Comparison of ENCODE assay signal across 1 cellular context in the genomic region with DNA sequence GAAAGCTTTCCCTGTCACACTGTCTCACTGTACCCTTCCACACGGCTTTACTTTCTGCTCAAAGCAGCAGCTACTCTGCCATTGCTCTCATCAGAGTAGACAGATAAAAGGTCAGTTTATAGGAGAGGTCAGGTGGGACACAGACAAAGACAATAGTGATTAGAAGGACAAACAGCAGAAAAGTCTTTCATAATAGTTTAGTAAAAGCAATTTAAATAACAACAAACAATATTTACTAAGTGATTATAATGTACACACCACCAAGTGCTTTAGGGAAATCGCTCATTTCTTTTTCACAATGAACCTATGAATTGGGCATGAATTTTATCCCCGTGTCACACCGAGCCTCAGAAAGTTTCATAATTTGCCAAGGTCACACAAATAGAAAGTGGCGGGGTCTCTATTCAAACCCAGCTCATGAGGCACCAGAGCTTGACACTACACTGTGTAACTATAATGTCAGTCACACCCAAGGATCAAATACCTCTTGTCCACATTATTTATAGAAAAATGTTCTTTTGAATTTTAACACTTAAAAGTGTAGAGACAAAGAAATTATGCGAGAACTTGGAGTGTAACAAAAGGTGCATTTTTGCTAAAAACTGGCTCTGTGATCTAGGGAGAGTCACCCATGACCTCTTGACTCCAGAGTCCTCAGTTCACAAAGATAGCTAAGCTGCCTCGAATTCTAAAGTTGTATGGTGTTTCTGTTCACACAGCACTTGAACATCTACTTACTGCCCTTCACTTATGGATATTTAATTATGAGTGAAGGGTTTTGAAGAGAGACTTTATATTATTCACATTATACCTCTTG.
A peak's percentile ranks its signal among the peaks of the same experiment; 100 is the strongest.
TF ChIP-seq lines count a peak whose summit lies in the region.

No MANE protein-coding gene starts in this region.

TF ChIP-seq in HepG2, 621 proteins besides CTCF, POLR2A, EP300 and RAD21 (continued from another document):
- TF ChIP-seq, protein P1, sequence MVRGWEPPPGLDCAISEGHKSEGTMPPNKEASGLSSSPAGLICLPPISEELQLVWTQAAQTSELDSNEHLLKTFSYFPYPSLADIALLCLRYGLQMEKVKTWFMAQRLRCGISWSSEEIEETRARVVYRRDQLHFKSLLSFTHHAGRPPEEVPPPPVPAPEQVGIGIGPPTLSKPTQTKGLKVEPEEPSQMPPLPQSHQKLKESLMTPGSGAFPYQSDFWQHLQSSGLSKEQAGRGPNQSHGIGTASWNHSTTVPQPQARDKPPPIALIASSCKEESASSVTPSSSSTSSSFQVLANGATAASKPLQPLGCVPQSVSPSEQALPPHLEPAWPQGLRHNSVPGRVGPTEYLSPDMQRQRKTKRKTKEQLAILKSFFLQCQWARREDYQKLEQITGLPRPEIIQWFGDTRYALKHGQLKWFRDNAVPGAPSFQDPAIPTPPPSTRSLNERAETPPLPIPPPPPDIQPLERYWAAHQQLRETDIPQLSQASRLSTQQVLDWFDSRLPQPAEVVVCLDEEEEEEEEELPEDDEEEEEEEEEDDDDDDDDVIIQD (CRISPR knock-in tag; IDR thresholded peaks at IDR 0.05; ENCODE audit: low read depth), result no peak
- peak; percentile 4; the same call in 1 of the 2 replicates for TF ChIP-seq RARA (CRISPR knock-in tag; IDR thresholded peaks at IDR 0.05)
- TF ChIP-seq GATAD2A (CRISPR knock-in tag; IDR thresholded peaks at IDR 0.05), result peak; percentile 44; the same call in 1 of the 2 replicates
- TF ChIP-seq ASH2L (IDR thresholded peaks at IDR 0.05; ENCODE audit: insufficient read length, low read depth, low read length), result peak; percentile 64
- TF ChIP-seq ZNF557 (CRISPR knock-in tag; IDR thresholded peaks at IDR 0.05), result no peak
- TF ChIP-seq, protein P2, sequence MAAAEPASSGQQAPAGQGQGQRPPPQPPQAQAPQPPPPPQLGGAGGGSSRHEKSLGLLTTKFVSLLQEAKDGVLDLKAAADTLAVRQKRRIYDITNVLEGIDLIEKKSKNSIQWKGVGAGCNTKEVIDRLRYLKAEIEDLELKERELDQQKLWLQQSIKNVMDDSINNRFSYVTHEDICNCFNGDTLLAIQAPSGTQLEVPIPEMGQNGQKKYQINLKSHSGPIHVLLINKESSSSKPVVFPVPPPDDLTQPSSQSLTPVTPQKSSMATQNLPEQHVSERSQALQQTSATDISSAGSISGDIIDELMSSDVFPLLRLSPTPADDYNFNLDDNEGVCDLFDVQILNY (CRISPR knock-in tag; conservative IDR thresholded peaks at IDR 0.05), result no peak
- 0 out of 2 replicates have a peak, but pooled peaks have one; percentile 38 for TF ChIP-seq TBX2 (CRISPR knock-in tag; IDR thresholded peaks at IDR 0.05; ENCODE audit: borderline replicate concordance)
- TF ChIP-seq SCMH1 (CRISPR knock-in tag; IDR thresholded peaks at IDR 0.05; ENCODE audit: borderline replicate concordance), result no peak
- TF ChIP-seq SOX6 (IDR thresholded peaks at IDR 0.05), result no peak
- TF ChIP-seq SOX6 (CRISPR knock-in tag; IDR thresholded peaks at IDR 0.05), result peak; percentile 90
- TF ChIP-seq NR2F6 (IDR thresholded peaks at IDR 0.05), result peak; percentile 80
- TF ChIP-seq NR2F6 (CRISPR knock-in tag; IDR thresholded peaks at IDR 0.05), result peak; percentile 59
- TF ChIP-seq, protein P3, sequence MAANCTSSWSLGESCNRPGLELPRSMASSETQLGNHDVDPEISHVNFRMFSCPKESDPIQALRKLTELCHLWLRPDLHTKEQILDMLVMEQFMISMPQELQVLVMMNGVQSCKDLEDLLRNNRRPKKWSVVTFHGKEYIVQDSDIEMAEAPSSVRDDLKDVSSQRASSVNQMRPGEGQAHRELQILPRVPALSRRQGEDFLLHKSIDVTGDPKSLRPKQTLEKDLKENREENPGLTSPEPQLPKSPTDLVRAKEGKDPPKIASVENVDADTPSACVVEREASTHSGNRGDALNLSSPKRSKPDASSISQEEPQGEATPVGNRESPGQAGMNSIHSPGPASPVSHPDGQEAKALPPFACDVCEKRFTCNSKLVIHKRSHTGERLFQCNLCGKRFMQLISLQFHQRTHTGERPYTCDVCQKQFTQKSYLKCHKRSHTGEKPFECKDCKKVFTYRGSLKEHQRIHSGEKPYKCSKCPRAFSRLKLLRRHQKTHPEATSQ (CRISPR knock-in tag; IDR thresholded peaks at IDR 0.05; ENCODE audit: borderline replicate concordance), result peak; percentile 59; the same call in 1 of the 2 replicates
- TF ChIP-seq ZNF350 (CRISPR knock-in tag; IDR thresholded peaks at IDR 0.05; ENCODE audit: borderline replicate concordance, low read depth), result no peak
- TF ChIP-seq FOXP1 (IDR thresholded peaks at IDR 0.05), result no peak
- peak; percentile 59; the same call in 1 of the 2 replicates for TF ChIP-seq FOXP1 (CRISPR knock-in tag; IDR thresholded peaks at IDR 0.05)
- TF ChIP-seq, protein P4, sequence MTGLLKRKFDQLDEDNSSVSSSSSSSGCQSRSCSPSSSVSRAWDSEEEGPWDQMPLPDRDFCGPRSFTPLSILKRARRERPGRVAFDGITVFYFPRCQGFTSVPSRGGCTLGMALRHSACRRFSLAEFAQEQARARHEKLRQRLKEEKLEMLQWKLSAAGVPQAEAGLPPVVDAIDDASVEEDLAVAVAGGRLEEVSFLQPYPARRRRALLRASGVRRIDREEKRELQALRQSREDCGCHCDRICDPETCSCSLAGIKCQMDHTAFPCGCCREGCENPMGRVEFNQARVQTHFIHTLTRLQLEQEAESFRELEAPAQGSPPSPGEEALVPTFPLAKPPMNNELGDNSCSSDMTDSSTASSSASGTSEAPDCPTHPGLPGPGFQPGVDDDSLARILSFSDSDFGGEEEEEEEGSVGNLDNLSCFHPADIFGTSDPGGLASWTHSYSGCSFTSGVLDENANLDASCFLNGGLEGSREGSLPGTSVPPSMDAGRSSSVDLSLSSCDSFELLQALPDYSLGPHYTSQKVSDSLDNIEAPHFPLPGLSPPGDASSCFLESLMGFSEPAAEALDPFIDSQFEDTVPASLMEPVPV (CRISPR knock-in tag; IDR thresholded peaks at IDR 0.05), result 0 out of 2 replicates have a peak, but pooled peaks have one; percentile 22
- no peak for TF ChIP-seq MAZ (IDR thresholded peaks at IDR 0.05; ENCODE audit: borderline replicate concordance, low read depth, low read length)
- no peak for TF ChIP-seq MAZ (CRISPR knock-in tag; IDR thresholded peaks at IDR 0.05; ENCODE audit: low read depth)
- 0 out of 2 replicates have a peak, but pooled peaks have one; percentile 27 for TF ChIP-seq POGZ (CRISPR knock-in tag; IDR thresholded peaks at IDR 0.05)
- peak; percentile 55; the same call in 1 of the 2 replicates for TF ChIP-seq CHD4 (IDR thresholded peaks at IDR 0.05; ENCODE audit: borderline replicate concordance, low read length)
- peak; percentile 56; the same call in 1 of the 2 replicates for TF ChIP-seq NCOR1 (IDR thresholded peaks at IDR 0.05; ENCODE audit: borderline replicate concordance, low read length)
- TF ChIP-seq, protein P5, sequence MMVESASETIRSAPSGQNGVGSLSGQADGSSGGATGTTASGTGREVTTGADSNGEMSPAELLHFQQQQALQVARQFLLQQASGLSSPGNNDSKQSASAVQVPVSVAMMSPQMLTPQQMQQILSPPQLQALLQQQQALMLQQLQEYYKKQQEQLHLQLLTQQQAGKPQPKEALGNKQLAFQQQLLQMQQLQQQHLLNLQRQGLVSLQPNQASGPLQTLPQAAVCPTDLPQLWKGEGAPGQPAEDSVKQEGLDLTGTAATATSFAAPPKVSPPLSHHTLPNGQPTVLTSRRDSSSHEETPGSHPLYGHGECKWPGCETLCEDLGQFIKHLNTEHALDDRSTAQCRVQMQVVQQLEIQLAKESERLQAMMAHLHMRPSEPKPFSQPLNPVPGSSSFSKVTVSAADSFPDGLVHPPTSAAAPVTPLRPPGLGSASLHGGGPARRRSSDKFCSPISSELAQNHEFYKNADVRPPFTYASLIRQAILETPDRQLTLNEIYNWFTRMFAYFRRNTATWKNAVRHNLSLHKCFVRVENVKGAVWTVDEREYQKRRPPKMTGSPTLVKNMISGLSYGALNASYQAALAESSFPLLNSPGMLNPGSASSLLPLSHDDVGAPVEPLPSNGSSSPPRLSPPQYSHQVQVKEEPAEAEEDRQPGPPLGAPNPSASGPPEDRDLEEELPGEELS (CRISPR knock-in tag; IDR thresholded peaks at IDR 0.05), result peak; percentile 56; the same call in 1 of the 2 replicates
- 0 out of 2 replicates have a peak, but pooled peaks have one; percentile 45 for TF ChIP-seq TARDBP (CRISPR knock-in tag; IDR thresholded peaks at IDR 0.05)
- TF ChIP-seq, protein P6, sequence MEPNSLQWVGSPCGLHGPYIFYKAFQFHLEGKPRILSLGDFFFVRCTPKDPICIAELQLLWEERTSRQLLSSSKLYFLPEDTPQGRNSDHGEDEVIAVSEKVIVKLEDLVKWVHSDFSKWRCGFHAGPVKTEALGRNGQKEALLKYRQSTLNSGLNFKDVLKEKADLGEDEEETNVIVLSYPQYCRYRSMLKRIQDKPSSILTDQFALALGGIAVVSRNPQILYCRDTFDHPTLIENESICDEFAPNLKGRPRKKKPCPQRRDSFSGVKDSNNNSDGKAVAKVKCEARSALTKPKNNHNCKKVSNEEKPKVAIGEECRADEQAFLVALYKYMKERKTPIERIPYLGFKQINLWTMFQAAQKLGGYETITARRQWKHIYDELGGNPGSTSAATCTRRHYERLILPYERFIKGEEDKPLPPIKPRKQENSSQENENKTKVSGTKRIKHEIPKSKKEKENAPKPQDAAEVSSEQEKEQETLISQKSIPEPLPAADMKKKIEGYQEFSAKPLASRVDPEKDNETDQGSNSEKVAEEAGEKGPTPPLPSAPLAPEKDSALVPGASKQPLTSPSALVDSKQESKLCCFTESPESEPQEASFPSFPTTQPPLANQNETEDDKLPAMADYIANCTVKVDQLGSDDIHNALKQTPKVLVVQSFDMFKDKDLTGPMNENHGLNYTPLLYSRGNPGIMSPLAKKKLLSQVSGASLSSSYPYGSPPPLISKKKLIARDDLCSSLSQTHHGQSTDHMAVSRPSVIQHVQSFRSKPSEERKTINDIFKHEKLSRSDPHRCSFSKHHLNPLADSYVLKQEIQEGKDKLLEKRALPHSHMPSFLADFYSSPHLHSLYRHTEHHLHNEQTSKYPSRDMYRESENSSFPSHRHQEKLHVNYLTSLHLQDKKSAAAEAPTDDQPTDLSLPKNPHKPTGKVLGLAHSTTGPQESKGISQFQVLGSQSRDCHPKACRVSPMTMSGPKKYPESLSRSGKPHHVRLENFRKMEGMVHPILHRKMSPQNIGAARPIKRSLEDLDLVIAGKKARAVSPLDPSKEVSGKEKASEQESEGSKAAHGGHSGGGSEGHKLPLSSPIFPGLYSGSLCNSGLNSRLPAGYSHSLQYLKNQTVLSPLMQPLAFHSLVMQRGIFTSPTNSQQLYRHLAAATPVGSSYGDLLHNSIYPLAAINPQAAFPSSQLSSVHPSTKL (CRISPR knock-in tag; IDR thresholded peaks at IDR 0.05), result peak; percentile 34
- 0 out of 2 replicates have a peak, but pooled peaks have one; percentile 35 for TF ChIP-seq GATA4 (IDR thresholded peaks at IDR 0.05; ENCODE audit: borderline replicate concordance, low read depth)
- peak; percentile 52; the same call in 1 of the 2 replicates for TF ChIP-seq HNF4G (IDR thresholded peaks at IDR 0.05; ENCODE audit: borderline replicate concordance, low read depth, low read length)
- TF ChIP-seq HNF4G (CRISPR knock-in tag; IDR thresholded peaks at IDR 0.05; ENCODE audit: borderline replicate concordance, low read depth), result no peak
- TF ChIP-seq SOX5 (CRISPR knock-in tag; IDR thresholded peaks at IDR 0.05; ENCODE audit: borderline replicate concordance), result peak; percentile 81; the same call in 1 of the 2 replicates
- TF ChIP-seq NR2F1 (CRISPR knock-in tag; IDR thresholded peaks at IDR 0.05), result peak; percentile 33 to 52; a peak in 3 of 4 replicates
- no peak for TF ChIP-seq ZNF235 (CRISPR knock-in tag; IDR thresholded peaks at IDR 0.05; ENCODE audit: borderline replicate concordance)
- 0 out of 2 replicates have a peak, but pooled peaks have one; percentile 35 for TF ChIP-seq NR2C2 (CRISPR knock-in tag; IDR thresholded peaks at IDR 0.05; ENCODE audit: borderline replicate concordance)
- TF ChIP-seq, protein P7, sequence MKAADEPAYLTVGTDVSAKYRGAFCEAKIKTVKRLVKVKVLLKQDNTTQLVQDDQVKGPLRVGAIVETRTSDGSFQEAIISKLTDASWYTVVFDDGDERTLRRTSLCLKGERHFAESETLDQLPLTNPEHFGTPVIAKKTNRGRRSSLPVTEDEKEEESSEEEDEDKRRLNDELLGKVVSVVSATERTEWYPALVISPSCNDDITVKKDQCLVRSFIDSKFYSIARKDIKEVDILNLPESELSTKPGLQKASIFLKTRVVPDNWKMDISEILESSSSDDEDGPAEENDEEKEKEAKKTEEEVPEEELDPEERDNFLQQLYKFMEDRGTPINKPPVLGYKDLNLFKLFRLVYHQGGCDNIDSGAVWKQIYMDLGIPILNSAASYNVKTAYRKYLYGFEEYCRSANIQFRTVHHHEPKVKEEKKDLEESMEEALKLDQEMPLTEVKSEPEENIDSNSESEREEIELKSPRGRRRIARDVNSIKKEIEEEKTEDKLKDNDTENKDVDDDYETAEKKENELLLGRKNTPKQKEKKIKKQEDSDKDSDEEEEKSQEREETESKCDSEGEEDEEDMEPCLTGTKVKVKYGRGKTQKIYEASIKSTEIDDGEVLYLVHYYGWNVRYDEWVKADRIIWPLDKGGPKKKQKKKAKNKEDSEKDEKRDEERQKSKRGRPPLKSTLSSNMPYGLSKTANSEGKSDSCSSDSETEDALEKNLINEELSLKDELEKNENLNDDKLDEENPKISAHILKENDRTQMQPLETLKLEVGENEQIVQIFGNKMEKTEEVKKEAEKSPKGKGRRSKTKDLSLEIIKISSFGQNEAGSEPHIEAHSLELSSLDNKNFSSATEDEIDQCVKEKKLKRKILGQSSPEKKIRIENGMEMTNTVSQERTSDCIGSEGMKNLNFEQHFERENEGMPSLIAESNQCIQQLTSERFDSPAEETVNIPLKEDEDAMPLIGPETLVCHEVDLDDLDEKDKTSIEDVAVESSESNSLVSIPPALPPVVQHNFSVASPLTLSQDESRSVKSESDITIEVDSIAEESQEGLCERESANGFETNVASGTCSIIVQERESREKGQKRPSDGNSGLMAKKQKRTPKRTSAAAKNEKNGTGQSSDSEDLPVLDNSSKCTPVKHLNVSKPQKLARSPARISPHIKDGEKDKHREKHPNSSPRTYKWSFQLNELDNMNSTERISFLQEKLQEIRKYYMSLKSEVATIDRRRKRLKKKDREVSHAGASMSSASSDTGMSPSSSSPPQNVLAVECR (CRISPR knock-in tag; IDR thresholded peaks at IDR 0.05; ENCODE audit: borderline replicate concordance), result peak; percentile 27; the same call in 1 of the 2 replicates
- peak; percentile 19; the same call in 1 of the 2 replicates for TF ChIP-seq EHMT2 (IDR thresholded peaks at IDR 0.05; ENCODE audit: borderline replicate concordance, low read depth, low read length)
TF ChIP-seq in HepG2: peak in this region for 38.
